14 cellular contexts compared by ENCODE assay signal in the genomic region with DNA sequence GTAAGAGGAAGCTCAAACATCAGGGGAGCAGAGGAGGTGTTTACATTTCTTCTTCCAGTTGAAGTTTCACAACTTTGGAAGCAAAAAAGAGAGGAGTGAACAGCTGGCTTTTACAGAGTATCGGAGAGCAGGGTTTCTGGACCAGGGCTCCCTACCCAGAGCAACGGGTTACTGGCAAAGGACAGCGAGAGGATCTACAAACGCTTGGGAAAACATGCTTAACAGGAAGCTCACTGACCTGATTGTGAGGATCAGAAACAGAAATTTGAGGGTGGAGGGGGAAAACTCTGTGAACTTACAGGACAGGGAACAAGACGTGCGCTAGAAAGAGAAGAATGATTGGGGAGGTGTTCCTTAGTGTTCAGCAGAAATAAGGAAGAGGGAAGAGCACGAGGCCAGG.
DNase-seq lines count a peak whose midpoint lies in the region; ATAC-seq lines count a peak whose summit lies in the region.
"Had no signal": no experiment of that assay in that cellular context is flagged by ENCODE, and none has a peak within 500 bp of the region (broad histone marks: within the 10 kb centered on the region; RNA-seq: fewer than 3 reads in every experiment).

No MANE protein-coding gene starts in this region.

- H3K27me3 Mint-ChIP-seq in activated naive CD4-positive, alpha-beta T cell treated with anti-CD3 and anti-CD28 coated beads, Interleukin-2, amount 50 U/mL, for 24 hours = no peaks in the 10 kb centered on the region
- no peaks in the 10 kb centered on the region for H3K27me3 Mint-ChIP-seq in activated T-helper 17 cell treated with anti-CD3 and anti-CD28 coated beads, Interleukin-2, amount 50 U/mL, for 72 hours
- H3K27me3 Mint-ChIP-seq in stimulated activated naive B cell treated with anti-CD40 and anti-IgM and Interleukin-4, amounts not matched to agents 10 μg/mL and 1 μg/mL and 100 μg/mL, for 72 hours = no peaks in the 10 kb centered on the region

- H3K4me2 ChIP-seq in Karpas-422 (ENCODE audit: low read depth, low read length, poor library complexity, severe bottlenecking) = no peak overlapping the region

- H3K9ac ChIP-seq in Karpas-422 (ENCODE audit: low read length) = no peak overlapping the region
- H3K9ac ChIP-seq: parathyroid adenoma had no signal

- H2AFZ ChIP-seq in Karpas-422 (ENCODE audit: low read length) = no peak overlapping the region
- H2AFZ ChIP-seq: parathyroid adenoma had no signal

- H3K4me1 Mint-ChIP-seq in activated naive CD4-positive, alpha-beta T cell treated with anti-CD3 and anti-CD28 coated beads, Interleukin-2, amount 50 U/mL, for 24 hours = peaks cover 62% of the 10 kb centered on the region
- peaks cover 45% of the 10 kb centered on the region for H3K4me1 Mint-ChIP-seq in activated T-helper 17 cell treated with anti-CD3 and anti-CD28 coated beads, Interleukin-2, amount 50 U/mL, for 72 hours
- H3K4me1 Mint-ChIP-seq in stimulated activated naive B cell treated with anti-CD40 and anti-IgM and Interleukin-4, amounts not matched to agents 10 μg/mL and 1 μg/mL and 100 μg/mL, for 72 hours = peaks cover 50 to 75% of the 10 kb centered on the region in 2 donors

- H3K27ac Mint-ChIP-seq in activated naive CD4-positive, alpha-beta T cell treated with anti-CD3 and anti-CD28 coated beads, Interleukin-2, amount 50 U/mL, for 24 hours = peak overlapping the region; percentile 92
- H3K27ac Mint-ChIP-seq in activated T-helper 17 cell treated with anti-CD3 and anti-CD28 coated beads, Interleukin-2, amount 50 U/mL, for 72 hours = peak overlapping the region; percentile 94
- H3K27ac Mint-ChIP-seq in stimulated activated naive B cell treated with anti-CD40 and anti-IgM and Interleukin-4, amounts not matched to agents 10 μg/mL and 1 μg/mL and 100 μg/mL, for 72 hours = peak overlapping the region; percentile 91

- H4K20me1 ChIP-seq in Karpas-422 (ENCODE audit: insufficient read depth, low read depth, low read length) = no peaks in the 10 kb centered on the region

- H3K9me3 ChIP-seq in Karpas-422 (ENCODE audit: low read length) = no peaks in the 10 kb centered on the region
- H3K9me3 ChIP-seq: SJSA1 had no signal

- H3K9me2 ChIP-seq in Karpas-422 (replicated peaks; ENCODE audit: insufficient read depth, low read length) = no peaks in the 10 kb centered on the region

- H3K79me2 ChIP-seq in Karpas-422 (ENCODE audit: low read length) = no peaks in the 10 kb centered on the region
- H3K79me2 ChIP-seq: parathyroid adenoma had no signal

- DNase-seq in activated naive CD4-positive, alpha-beta T cell (lab: John Stamatoyannopoulos, UW) = no peak
- peak; percentile 53 for DNase-seq in iris pigment epithelial cell (ENCODE audit: low read depth)
- DNase-seq in stimulated activated naive B cell treated with anti-CD40 and anti-IgM and Interleukin-4, amounts not matched to agents 10 μg/mL and 1 μg/mL and 100 μg/mL, for 72 hours = no peak
- no peak for DNase-seq in Karpas-422
- DNase-seq in islet precursor cell = no peak
- no peak for DNase-seq in AG20443 (ENCODE audit: low spot score)
- DNase-seq: activated CD8-positive, alpha-beta memory T cell treated with anti-CD3 and anti-CD28 coated beads for 24 hours; HCEC 1CT; NCI-H446 treated with DMSO at 0.1 percent for 48 hours; stimulated activated CD4-positive, alpha-beta T cell treated with anti-CD3 and anti-CD28 coated beads, Interleukin-4, amount 100 ng/mL, for 1 hour had no signal

- no peaks in the 10 kb centered on the region for H3K4me1 ChIP-seq in Karpas-422 (ENCODE audit: low read length)
- H3K4me1 ChIP-seq: parathyroid adenoma had no signal

- H3K9me3 Mint-ChIP-seq in activated naive CD4-positive, alpha-beta T cell treated with anti-CD3 and anti-CD28 coated beads, Interleukin-2, amount 50 U/mL, for 24 hours = no peaks in the 10 kb centered on the region
- H3K9me3 Mint-ChIP-seq in activated T-helper 17 cell treated with anti-CD3 and anti-CD28 coated beads, Interleukin-2, amount 50 U/mL, for 72 hours = no peaks in the 10 kb centered on the region
- peaks cover 4% of the 10 kb centered on the region in 2 donors for H3K9me3 Mint-ChIP-seq in stimulated activated naive B cell treated with anti-CD40 and anti-IgM and Interleukin-4, amounts not matched to agents 10 μg/mL and 1 μg/mL and 100 μg/mL, for 72 hours

- no peaks in the 10 kb centered on the region for H3K27me3 ChIP-seq in Karpas-422 (ENCODE audit: low read length)
- H3K27me3 ChIP-seq: SJSA1 had no signal

- no peak overlapping the region for H3K4me3 ChIP-seq in Karpas-422 (ENCODE audit: low read length)
- H3K4me3 ChIP-seq: SJSA1 had no signal

- ATAC-seq in activated T-helper 17 cell treated with anti-CD3 and anti-CD28 coated beads, Interleukin-2, amount 50 U/mL, for 72 hours (replicated peaks) = no peak
- ATAC-seq in stimulated activated naive B cell treated with anti-CD40 and anti-IgM and Interleukin-4, amounts not matched to agents 10 μg/mL and 1 μg/mL and 100 μg/mL, for 72 hours (replicated peaks) = no peak

- H3K36me3 ChIP-seq in Karpas-422 (ENCODE audit: insufficient read depth, low read length) = no peaks in the 10 kb centered on the region
- H3K36me3 ChIP-seq: SJSA1 had no signal

- H3K36me3 Mint-ChIP-seq in activated naive CD4-positive, alpha-beta T cell treated with anti-CD3 and anti-CD28 coated beads, Interleukin-2, amount 50 U/mL, for 24 hours = peaks cover 1% of the 10 kb centered on the region
- peaks cover 4% of the 10 kb centered on the region for H3K36me3 Mint-ChIP-seq in activated T-helper 17 cell treated with anti-CD3 and anti-CD28 coated beads, Interleukin-2, amount 50 U/mL, for 72 hours (ENCODE audit: low read depth)
- peaks cover 5 to 8% of the 10 kb centered on the region in 2 donors for H3K36me3 Mint-ChIP-seq in stimulated activated naive B cell treated with anti-CD40 and anti-IgM and Interleukin-4, amounts not matched to agents 10 μg/mL and 1 μg/mL and 100 μg/mL, for 72 hours

- peak overlapping the region; percentile 86 for H3K4me3 Mint-ChIP-seq in activated naive CD4-positive, alpha-beta T cell treated with anti-CD3 and anti-CD28 coated beads, Interleukin-2, amount 50 U/mL, for 24 hours
- H3K4me3 Mint-ChIP-seq in activated T-helper 17 cell treated with anti-CD3 and anti-CD28 coated beads, Interleukin-2, amount 50 U/mL, for 72 hours = peak overlapping the region; percentile 75
- peak overlapping the region; percentile 3 to 46 for H3K4me3 Mint-ChIP-seq in stimulated activated naive B cell treated with anti-CD40 and anti-IgM and Interleukin-4, amounts not matched to agents 10 μg/mL and 1 μg/mL and 100 μg/mL, for 72 hours

- H3K27ac ChIP-seq in Karpas-422 (ENCODE audit: low read length) = no peak overlapping the region
- H3K27ac ChIP-seq: parathyroid adenoma had no signal

Comparison
In these comparisons a context has a peak if more than half of its experiments do, and no peak if none do; other contexts are left out.
1. H3K4me3 Mint-ChIP-seq: peak in every context shown above with its lines; median percentile 86 in activated naive CD4-positive, alpha-beta T cell treated with anti-CD3 and anti-CD28 coated beads, Interleukin-2, amount 50 U/mL, for 24 hours; 75 in activated T-helper 17 cell treated with anti-CD3 and anti-CD28 coated beads, Interleukin-2, amount 50 U/mL, for 72 hours; 24 in stimulated activated naive B cell treated with anti-CD40 and anti-IgM and Interleukin-4, amounts not matched to agents 10 μg/mL and 1 μg/mL and 100 μg/mL, for 72 hours.